In genomic region chr19:1259873-1260748, GRCh38 we compare ENCODE assay signal across 8 cellular contexts. TPM values are rescaled to one million over a fixed set of nuclear protein-coding genes. Genes with fewer than 3 reads are reported as not detected.
DNase-seq lines count a peak whose midpoint lies in the region; ATAC-seq and TF ChIP-seq lines count a peak whose summit lies in the region.

No MANE protein-coding gene starts in this region.

- intact Hi-C loops in posterior cingulate gyrus (cut with DNase I) = no loop called here

- peak; percentile 21 for ATAC-seq in stimulated activated naive CD8-positive, alpha-beta T cell treated with anti-CD3 and anti-CD28 coated beads, Interleukin-15, Interleukin-2, amounts not matched to agents 100 U/mL and 50 U/mL, for 24 hours

- no peaks in the 10 kb centered on the region for H3K27me3 ChIP-seq in ACC112 (ENCODE audit: insufficient read depth, low read length)

- H3K4me1 ChIP-seq in ACC112 (ENCODE audit: control insufficient read depth, insufficient read depth, low read length, unreplicated experiment) = peaks cover 79% of the 10 kb centered on the region

- peak overlapping the region; percentile 95 for H3K27ac ChIP-seq in ACC112 (ENCODE audit: low read depth, low read length)
- H3K27ac ChIP-seq in adipose tissue (ENCODE audit: low read depth, low read length) = peak overlapping the region; percentile 91

- DNase-seq in GM20000 (ENCODE audit: low spot score) (peak; percentile 65), NAMALWA (ENCODE audit: low spot score) (peak; percentile 75), kidney tubule cell (ENCODE audit: low spot score) (peak; percentile 67), AG08396 (ENCODE audit: low spot score) (no peak), posterior cingulate gyrus (no peak)
- peak; percentile 71 for DNase-seq in stimulated activated naive CD8-positive, alpha-beta T cell treated with anti-CD3 and anti-CD28 coated beads, Interleukin-15, Interleukin-2, amounts not matched to agents 100 U/mL and 50 U/mL, for 24 hours

- H3K79me2 ChIP-seq in ACC112 (ENCODE audit: control insufficient read depth, insufficient read depth, low read length, unreplicated experiment) = peaks cover 12% of the 10 kb centered on the region

- WGBS in adipose tissue, 3 donors = 9 to 26% (median 13%) methylated on average over 31 to 33 of the region's 33 CpGs

- peak overlapping the region; percentile 51; the same call in 1 of the 2 replicates for H3K4me3 ChIP-seq in ACC112 (ENCODE audit: low read depth, low read length)

- no peak for TF ChIP-seq CTCF in GM20000 (IDR thresholded peaks at IDR 0.05; ENCODE audit: extremely low read depth, missing control alignments)

- H2AFZ ChIP-seq in ACC112 (ENCODE audit: low read length, unreplicated experiment) = no peak overlapping the region

- peaks cover 7% of the 10 kb centered on the region; the same call in 1 of the 2 replicates for H3K36me3 ChIP-seq in ACC112 (ENCODE audit: insufficient read depth, low read length)

RNA-seq across cellular contexts. Expression of gene CIRBP, which starts 9.0 kb away (rescaled TPM):
- polyA plus RNA-seq in adipose tissue = 100 to 1,000 TPM; 346 to 568 (median 388) TPM

RNA-seq across cellular contexts. Expression of gene MIDN, which starts 11.7 kb away (rescaled TPM):
- polyA plus RNA-seq in adipose tissue = 10 to 100 TPM; 22.8 to 95.5 (median 75.0) TPM

RNA-seq across cellular contexts. Expression of gene FAM174C, which starts 15.2 kb away (rescaled TPM):
- polyA plus RNA-seq in adipose tissue = 10 to 100 TPM; 44.9 to 75.8 (median 55.0) TPM

RNA-seq across cellular contexts. Expression of gene ATP5F1D, which starts 18.6 kb away (rescaled TPM):
- 100 to 1,000 TPM; 217 to 303 (median 219) TPM for polyA plus RNA-seq in adipose tissue

RNA-seq across cellular contexts. Expression of gene CBARP, which starts 22.3 kb away (rescaled TPM):
- 1 to 10 TPM in 2 of 3 donors, under 1 TPM in 1; 0.20 to 4.3 (median 2.0) TPM for polyA plus RNA-seq in adipose tissue

Comparison
In these comparisons a context has a peak if more than half of its experiments do, and no peak if none do; other contexts are left out.
1. DNase-seq: peak in GM20000 (single experiment), NAMALWA (single experiment), kidney tubule cell (single experiment) and stimulated activated naive CD8-positive, alpha-beta T cell treated with anti-CD3 and anti-CD28 coated beads, Interleukin-15, Interleukin-2, amounts not matched to agents 100 U/mL and 50 U/mL, for 24 hours (single experiment); none in AG08396 (single experiment) and posterior cingulate gyrus (0 of 10).